In the genomic region with DNA sequence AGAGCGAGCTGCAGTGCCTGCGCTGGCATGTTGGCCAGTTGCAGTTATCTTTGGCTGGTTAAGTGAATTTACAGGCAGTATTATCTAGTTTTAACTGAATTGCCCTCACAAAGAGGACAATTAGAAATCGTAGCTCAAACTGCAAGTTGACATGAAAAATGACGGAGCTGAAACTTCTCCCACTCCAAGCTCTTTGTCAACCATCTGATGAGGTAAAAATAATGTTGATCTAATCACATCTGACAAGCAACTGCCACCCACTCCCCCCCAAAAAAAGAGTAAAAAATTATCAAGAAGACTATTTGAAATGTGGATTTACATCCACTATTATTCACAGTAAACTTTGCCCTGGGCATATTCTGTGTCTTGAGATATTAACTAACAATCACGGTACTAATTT, we compare ENCODE assay signal across 6 cellular contexts.
"Had no signal": no experiment of that assay in that cellular context is flagged by ENCODE, and none has a peak within 500 bp of the region (broad histone marks: within the 10 kb centered on the region; RNA-seq: fewer than 3 reads in every experiment).

No MANE protein-coding gene starts in this region.

- ATAC-seq: GM23338, HepG2 had no signal

- H3K27ac ChIP-seq: HL-60 had no signal

- DNase-seq: H9, HCEC 1CT, KBM-7 had no signal

- H3K4me3 ChIP-seq: GM23338 had no signal
